22 cellular contexts compared by ENCODE assay signal in the genomic region with DNA sequence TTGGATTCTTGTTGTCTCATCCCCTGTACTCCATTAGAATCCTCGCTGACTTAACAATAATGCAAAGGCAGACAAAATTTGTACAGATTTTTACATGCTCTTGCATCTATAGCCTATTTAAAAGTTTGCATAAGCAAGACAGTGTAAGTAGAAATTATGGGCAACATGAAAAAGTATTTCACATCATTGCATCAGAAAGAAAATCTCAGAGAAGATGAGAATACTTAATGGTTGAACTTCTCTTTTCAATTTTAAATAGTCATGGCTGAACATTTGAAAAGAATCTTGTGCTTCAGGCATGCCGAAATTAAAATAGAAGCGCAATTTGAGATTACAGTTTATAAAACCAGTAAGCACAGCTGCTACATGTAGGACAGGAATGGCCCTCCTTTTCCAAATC.
DNase-seq lines count a peak whose midpoint lies in the region; ATAC-seq, FAIRE-seq and TF ChIP-seq lines count a peak whose summit lies in the region.
"Had no signal": no experiment of that assay in that cellular context is flagged by ENCODE, and none has a peak within 500 bp of the region (broad histone marks: within the 10 kb centered on the region; RNA-seq: fewer than 3 reads in every experiment).

No MANE protein-coding gene starts in this region.

- H3K4me2 ChIP-seq in A549 (no peak overlapping the region; the same call in 2 of the 3 replicates), K562 (ENCODE audit: insufficient read depth, low read length) (no peak overlapping the region), hepatocyte (no peak overlapping the region)

- H3K4me3 ChIP-seq in A549: no peak overlapping the region
- H3K4me3 ChIP-seq in K562: no peak overlapping the region
- no peak overlapping the region for H3K4me3 ChIP-seq in hepatocyte
- H3K4me3 ChIP-seq: GM23248, HAP-1 had no signal

- TF ChIP-seq RAD21 in A549 (conservative IDR thresholded peaks at IDR 0.05 in 1 of 2, IDR thresholded peaks at IDR 0.05 in 1 of 2) (no peak), K562 (CRISPR knock-in tag; conservative IDR thresholded peaks at IDR 0.05 in 1 of 2, IDR thresholded peaks at IDR 0.05 in 1 of 2) (no peak)

- H3K27me3 ChIP-seq in K562 (ENCODE audit: control insufficient read depth in 2 of 2, insufficient read depth in 2 of 2, low read length in 2 of 2) (no peaks in the 10 kb centered on the region), hepatocyte (no peaks in the 10 kb centered on the region)
- H3K27me3 ChIP-seq: BE2C had no signal

- H3K79me2 ChIP-seq in K562 (ENCODE audit: control insufficient read depth, insufficient read depth, low read length) (no peaks in the 10 kb centered on the region), hepatocyte (peaks cover 26% of the 10 kb centered on the region)

- H3K9ac ChIP-seq in K562 (ENCODE audit: insufficient read depth in 1 of 2, low read depth in 2 of 2, low read length in 2 of 2): no peak overlapping the region
- H3K9ac ChIP-seq: GM23248 had no signal

- H3K4me1 ChIP-seq in A549: peaks cover 28% of the 10 kb centered on the region
- no peaks in the 10 kb centered on the region for H3K4me1 ChIP-seq in K562 (replicated peaks in 1 of 2; ENCODE audit: control insufficient read depth in 2 of 2, insufficient read depth in 2 of 2, low read length in 2 of 2)
- no peaks in the 10 kb centered on the region for H3K4me1 ChIP-seq in hepatocyte (ENCODE audit: insufficient read depth)

- WGBS in A549 (ENCODE audit: missing lambda C conversion rate): 92% methylated on average over 3 of the region's 3 CpGs
- 0% methylated on average over 3 of the region's 3 CpGs for WGBS in K562 (ENCODE audit: insufficient coverage, low coverage, missing lambda C conversion rate)
- 89% methylated on average over 3 of the region's 3 CpGs for WGBS in hepatocyte (ENCODE audit: low lambda C conversion rate, missing lambda C conversion rate)

- DNase-seq in A549 (ENCODE audit: low read depth in 1 of 2, low spot score in 1 of 2): no peak
- DNase-seq in OCI-M1 (lab: John Stamatoyannopoulos, UW): peak; percentile 65
- no peak for DNase-seq in K562 (ENCODE audit: extremely low read depth in 1 of 4, low spot score in 3 of 4)
- no peak for DNase-seq in GM20000 (ENCODE audit: low spot score)
- no peak for DNase-seq in HK-2 (ENCODE audit: unreplicated experiment)
- no peak for DNase-seq in hepatocyte (ENCODE audit: low spot score)
- DNase-seq: ACHN, BE2C, DMS153, DND-41, GM23248, NCI-H1048, NCI-H1417, NCI-H1694, NCI-H2029 treated with DMSO at 0.1 percent for 48 hours, NCI-H526 treated with DMSO at 0.1 percent for 48 hours had no signal

- no peak for TF ChIP-seq POLR2A in A549 (IDR thresholded peaks at IDR 0.05; ENCODE audit: low read length)
- TF ChIP-seq POLR2A in K562 (conservative IDR thresholded peaks at IDR 0.05): no peak

- intact Hi-C loops in K562 (cut with micrococcal nuclease): no loop called here

- H3K9me1 ChIP-seq in K562 (ENCODE audit: control insufficient read depth, insufficient read depth, low read length): no peaks in the 10 kb centered on the region

- peak overlapping the region; percentile 42 to 54; a peak in 3 of 6 replicates for H3K27ac ChIP-seq in A549
- no peak overlapping the region for H3K27ac ChIP-seq in K562 (ENCODE audit: extremely low read depth, low read depth, low read length)
- H3K27ac ChIP-seq in hepatocyte: no peak overlapping the region
- H3K27ac ChIP-seq: 22Rv1, GM23248 had no signal

- H4K20me1 ChIP-seq in K562 (replicated peaks; ENCODE audit: control insufficient read depth, insufficient read depth, low read length): no peaks in the 10 kb centered on the region
- no peaks in the 10 kb centered on the region for H4K20me1 ChIP-seq in hepatocyte (ENCODE audit: insufficient read depth, poor library complexity, severe bottlenecking)

- in situ Hi-C loops in K562 (cut with MboI): no loop called here

- no peak for TF ChIP-seq CTCF in A549 (IDR thresholded peaks at IDR 0.05)
- TF ChIP-seq CTCF in K562 (IDR thresholded peaks at IDR 0.05 in 2 of 3, conservative IDR thresholded peaks at IDR 0.05 in 1 of 3; ENCODE audit: insufficient read depth in 2 of 3, low read depth in 1 of 3, low read length in 3 of 3): no peak
- TF ChIP-seq CTCF in GM20000 (IDR thresholded peaks at IDR 0.05; ENCODE audit: extremely low read depth, missing control alignments): no peak
- no peak for TF ChIP-seq CTCF in hepatocyte (IDR thresholded peaks at IDR 0.05; ENCODE audit: poor library complexity)

- H2AFZ ChIP-seq in K562 (ENCODE audit: low read depth, low read length) (no peak overlapping the region), hepatocyte (no peak overlapping the region)
- H2AFZ ChIP-seq: GM23248 had no signal

- CTCF ChIA-PET in A549 (lab: Yijun Ruan, JAX): interaction anchor here (0.6 kb wide), 1 partner anchor 673 kb away, joined by 3 read pairs; no protein-coding TSS in a partner anchor
- CTCF ChIA-PET in K562 (lab: Yijun Ruan, JAX; ENCODE audit: low intra/inter-chr PET ratio): no interaction called here

- POLR2A ChIA-PET in A549 (lab: Yijun Ruan, JAX) (no interaction called here), K562 (lab: Yijun Ruan, JAX) (no interaction called here)

- H3K9me3 ChIP-seq in A549: no peaks in the 10 kb centered on the region; the same call in 2 of the 3 replicates
- H3K9me3 ChIP-seq in K562 (replicated peaks; ENCODE audit: control insufficient read depth, insufficient read depth, low read depth, low read length): no peaks in the 10 kb centered on the region
- H3K9me3 ChIP-seq in hepatocyte (ENCODE audit: low read depth): no peaks in the 10 kb centered on the region
- H3K9me3 ChIP-seq: HAP-1 had no signal

- no TSS peak for BruUV-seq in K562 (replicated peaks; lab: Mats Ljungman, UMichigan)

- no peaks in the 10 kb centered on the region for H3K9me2 ChIP-seq in hepatocyte (replicated peaks; ENCODE audit: insufficient read depth)

- peak; percentile 49 for FAIRE-seq in A549 (lab: Jason Lieb, UNC)
- FAIRE-seq in K562 (lab: Jason Lieb, UNC): no peak
- FAIRE-seq in islet of Langerhans (lab: Jason Lieb, UNC): peak; percentile 61
- FAIRE-seq: GM19239 had no signal

- ATAC-seq in A549 (no peak), K562 (no peak), HG03280 (IDR thresholded peaks at IDR 0.05; ENCODE audit: unreplicated experiment) (no peak)
- ATAC-seq: SK-N-SH treated with all-trans-retinoic acid at 6 μM for 48 hours had no signal

- TF ChIP-seq EP300 in A549 (IDR thresholded peaks at IDR 0.05): no peak
- TF ChIP-seq EP300 in K562 (IDR thresholded peaks at IDR 0.05; ENCODE audit: low read length): no peak

- H3K36me3 ChIP-seq in K562 (ENCODE audit: control insufficient read depth, insufficient read depth, low read length) (no peaks in the 10 kb centered on the region), hepatocyte (replicated peaks; ENCODE audit: insufficient read depth, low read depth) (no peaks in the 10 kb centered on the region)
- H3K36me3 ChIP-seq: BE2C, HAP-1 had no signal

TF ChIP-seq in A549, 52 proteins besides CTCF, POLR2A, EP300 and RAD21:
- TF ChIP-seq EHF (CRISPR knock-in tag; IDR thresholded peaks at IDR 0.05): no peak
- TF ChIP-seq HOXB13 (CRISPR knock-in tag; IDR thresholded peaks at IDR 0.05; ENCODE audit: low read depth): no peak
- TF ChIP-seq CEBPB (IDR thresholded peaks at IDR 0.05): peak in 1 of 2 experiments; percentile 25; a peak in 1 of 4 replicates
- no peak for TF ChIP-seq ZSCAN20 (CRISPR knock-in tag; IDR thresholded peaks at IDR 0.05)

TF ChIP-seq in K562, 482 proteins besides CTCF, POLR2A, EP300 and RAD21 (continues in another document):
- TF ChIP-seq, protein P1, sequence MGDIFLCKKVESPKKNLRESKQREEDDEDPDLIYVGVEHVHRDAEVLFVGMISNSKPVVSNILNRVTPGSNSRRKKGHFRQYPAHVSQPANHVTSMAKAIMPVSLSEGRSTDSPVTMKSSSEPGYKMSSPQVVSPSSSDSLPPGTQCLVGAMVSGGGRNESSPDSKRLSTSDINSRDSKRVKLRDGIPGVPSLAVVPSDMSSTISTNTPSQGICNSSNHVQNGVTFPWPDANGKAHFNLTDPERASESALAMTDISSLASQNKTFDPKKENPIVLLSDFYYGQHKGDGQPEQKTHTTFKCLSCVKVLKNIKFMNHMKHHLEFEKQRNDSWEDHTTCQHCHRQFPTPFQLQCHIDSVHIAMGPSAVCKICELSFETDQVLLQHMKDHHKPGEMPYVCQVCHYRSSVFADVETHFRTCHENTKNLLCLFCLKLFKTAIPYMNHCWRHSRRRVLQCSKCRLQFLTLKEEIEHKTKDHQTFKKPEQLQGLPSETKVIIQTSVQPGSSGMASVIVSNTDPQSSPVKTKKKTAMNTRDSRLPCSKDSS (IDR thresholded peaks at IDR 0.05; ENCODE audit: low read depth, partially characterized antibody): no peak
- TF ChIP-seq LEF1 (IDR thresholded peaks at IDR 0.05) (no peak), ZSCAN32 (CRISPR knock-in tag; IDR thresholded peaks at IDR 0.05) (0 out of 2 replicates have a peak, but pooled peaks have one; percentile 8), RCOR1 (IDR thresholded peaks at IDR 0.05; ENCODE audit: borderline replicate concordance in 1 of 2, low read depth in 2 of 2, low read length in 2 of 2) (no peak), CHD1 (IDR thresholded peaks at IDR 0.05; ENCODE audit: low read length) (no peak), TAF15 (IDR thresholded peaks at IDR 0.05; ENCODE audit: low read depth, low read length) (no peak), CEBPG (CRISPR knock-in tag; IDR thresholded peaks at IDR 0.05) (no peak), CEBPG (tag; conservative IDR thresholded peaks at IDR 0.05 in 1 of 2, IDR thresholded peaks at IDR 0.05 in 1 of 2) (peak; percentile 46 to 79), TBL1XR1 (IDR thresholded peaks at IDR 0.05; ENCODE audit: low read length in 2 of 2) (no peak), ZFP30 (CRISPR knock-in tag; IDR thresholded peaks at IDR 0.05; ENCODE audit: borderline replicate concordance) (no peak), HSF4 (CRISPR knock-in tag; IDR thresholded peaks at IDR 0.05; ENCODE audit: borderline replicate concordance) (no peak), ASH1L (IDR thresholded peaks at IDR 0.05; ENCODE audit: borderline replicate concordance, low read depth, partially characterized antibody) (no peak), ZNF143 (CRISPR knock-in tag; IDR thresholded peaks at IDR 0.05) (no peak), FOXK1 (CRISPR knock-in tag; IDR thresholded peaks at IDR 0.05; ENCODE audit: borderline replicate concordance) (no peak), TAF7 (tag; IDR thresholded peaks at IDR 0.05) (no peak), SAP30 (IDR thresholded peaks at IDR 0.05; ENCODE audit: borderline replicate concordance, insufficient read depth, low read depth, low read length, poor library complexity, severe bottlenecking) (no peak)
- TF ChIP-seq, protein P2, sequence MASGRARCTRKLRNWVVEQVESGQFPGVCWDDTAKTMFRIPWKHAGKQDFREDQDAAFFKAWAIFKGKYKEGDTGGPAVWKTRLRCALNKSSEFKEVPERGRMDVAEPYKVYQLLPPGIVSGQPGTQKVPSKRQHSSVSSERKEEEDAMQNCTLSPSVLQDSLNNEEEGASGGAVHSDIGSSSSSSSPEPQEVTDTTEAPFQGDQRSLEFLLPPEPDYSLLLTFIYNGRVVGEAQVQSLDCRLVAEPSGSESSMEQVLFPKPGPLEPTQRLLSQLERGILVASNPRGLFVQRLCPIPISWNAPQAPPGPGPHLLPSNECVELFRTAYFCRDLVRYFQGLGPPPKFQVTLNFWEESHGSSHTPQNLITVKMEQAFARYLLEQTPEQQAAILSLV (tag; IDR thresholded peaks at IDR 0.05): no peak

Comparison
In these comparisons a context has a peak if more than half of its experiments do, and no peak if none do; other contexts are left out.
1. H3K27ac ChIP-seq: peak in A549 (2 of 2); none in K562 (single experiment) and hepatocyte (single experiment).